20 cellular contexts compared by ENCODE assay signal in the genomic region with DNA sequence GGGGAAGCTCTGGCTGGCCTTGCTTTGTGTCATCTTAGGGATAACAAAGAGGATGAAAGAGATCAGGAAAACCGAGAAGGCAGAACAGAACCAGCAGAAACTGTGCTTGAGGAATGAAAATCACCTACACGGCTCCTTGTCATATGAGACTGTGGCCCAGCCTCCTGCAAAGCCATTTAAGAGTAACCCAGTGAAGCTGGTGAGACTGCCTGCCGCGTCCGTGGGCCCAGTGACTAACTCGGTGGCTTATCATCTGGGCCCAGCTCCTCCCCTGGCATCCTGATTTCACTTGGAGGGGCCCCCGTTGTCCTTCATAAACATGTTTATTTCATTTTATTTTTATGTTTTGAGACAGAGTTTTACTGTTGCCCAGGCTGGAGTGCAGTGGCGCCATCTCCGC. TPM values are rescaled to one million over a fixed set of nuclear protein-coding genes. Genes with fewer than 3 reads are reported as not detected.
A peak's percentile ranks its signal among the peaks of the same experiment; 100 is the strongest.
DNase-seq lines count a peak whose midpoint lies in the region; ATAC-seq and TF ChIP-seq lines count a peak whose summit lies in the region.
"Had no signal": no experiment of that assay in that cellular context is flagged by ENCODE, and none has a peak within 500 bp of the region (broad histone marks: within the 10 kb centered on the region; RNA-seq: fewer than 3 reads in every experiment).

No MANE protein-coding gene starts in this region.

- H3K36me3 Mint-ChIP-seq in MCF 10A (ENCODE audit: insufficient read depth, unreplicated experiment) (peaks cover 67% of the 10 kb centered on the region), nephron (ENCODE audit: low read depth) (peaks cover 11% of the 10 kb centered on the region), T-cell (no peaks in the 10 kb centered on the region)
- H3K36me3 Mint-ChIP-seq: activated naive CD4-positive, alpha-beta T cell treated with anti-CD3 and anti-CD28 coated beads, Interleukin-2, amount 50 U/mL, for 24 hours; naive thymus-derived CD4-positive, alpha-beta T cell; stimulated activated naive B cell treated with anti-CD40 and anti-IgM and Interleukin-4, amounts not matched to agents 10 μg/mL and 1 μg/mL and 100 μg/mL, for 72 hours had no signal

- H3K27ac Mint-ChIP-seq in MCF 10A (ENCODE audit: low read depth, unreplicated experiment) (peak overlapping the region; percentile 86), nephron (peak overlapping the region; percentile 80 to 97 (median 94)), T-cell (no peak overlapping the region)
- H3K27ac Mint-ChIP-seq: activated naive CD4-positive, alpha-beta T cell treated with anti-CD3 and anti-CD28 coated beads, Interleukin-2, amount 50 U/mL, for 24 hours; naive thymus-derived CD4-positive, alpha-beta T cell; stimulated activated naive B cell treated with anti-CD40 and anti-IgM and Interleukin-4, amounts not matched to agents 10 μg/mL and 1 μg/mL and 100 μg/mL, for 72 hours; T-helper 2 cell treated with Interferon-gamma antibody and Interleukin-4, amounts not matched to agents 5 μg/mL and 100 μg/mL, for 36 hours had no signal

- H3K27ac ChIP-seq in RWPE1 (peak overlapping the region; percentile 99), stomach smooth muscle (ENCODE audit: low read length) (peak overlapping the region; percentile 49)

- peaks cover 61% of the 10 kb centered on the region for H3K4me1 Mint-ChIP-seq in MCF 10A (ENCODE audit: insufficient read depth, unreplicated experiment)
- H3K4me1 Mint-ChIP-seq in nephron = peaks cover 74% of the 10 kb centered on the region
- H3K4me1 Mint-ChIP-seq in T-cell = peaks cover 18 to 41% (median 27%) of the 10 kb centered on the region in 3 donors
- H3K4me1 Mint-ChIP-seq: stimulated activated naive B cell treated with anti-CD40 and anti-IgM and Interleukin-4, amounts not matched to agents 10 μg/mL and 1 μg/mL and 100 μg/mL, for 72 hours had no signal

- H3K9me3 ChIP-seq in stomach smooth muscle (ENCODE audit: control insufficient read depth in 2 of 2, low read length in 2 of 2) = no peaks in the 10 kb centered on the region

- no peak for TF ChIP-seq CTCF in RWPE1 (conservative IDR thresholded peaks at IDR 0.05; ENCODE audit: low read depth)
- no peak for TF ChIP-seq CTCF in MCF 10A (IDR thresholded peaks at IDR 0.05; ENCODE audit: unreplicated experiment)
- TF ChIP-seq CTCF in nephron (IDR thresholded peaks at IDR 0.05; ENCODE audit: unreplicated experiment in 3 of 3) = no peak

- DNase-seq in RWPE1 (ENCODE audit: low spot score) = no peak
- DNase-seq in MCF 10A (ENCODE audit: unreplicated experiment) = no peak
- DNase-seq in T-cell = no peak
- DNase-seq in Ammon's horn (ENCODE audit: low spot score) = no peak
- no peak for DNase-seq in activated gamma-delta T cell treated with Interleukin-2 at 50 U/mL for 16 hours
- DNase-seq in activated effector memory CD4-positive, alpha-beta T cell treated with anti-CD3 and anti-CD28 coated beads, Interleukin-2, amount 50 U/mL, for 16 hours = no peak
- DNase-seq: activated CD4-positive, CD25-positive, alpha-beta regulatory T cell treated with anti-CD3 and anti-CD28 coated beads, Interleukin-2, amount 50 U/mL, for 72 hours; COR-L47; GOT3; naive thymus-derived CD4-positive, alpha-beta T cell; NCI-H1105 treated with DMSO at 0.1 percent for 48 hours; NCI-H2171 treated with DMSO at 0.1 percent for 48 hours; stimulated activated naive B cell treated with anti-CD40 and anti-IgM and Interleukin-4, amounts not matched to agents 10 μg/mL and 1 μg/mL and 100 μg/mL, for 72 hours had no signal

- H3K4me3 Mint-ChIP-seq in MCF 10A (ENCODE audit: unreplicated experiment) = peak overlapping the region; percentile 40
- peak overlapping the region in 1 of 3 experiments; percentile 14 for H3K4me3 Mint-ChIP-seq in nephron
- H3K4me3 Mint-ChIP-seq in T-cell = no peak overlapping the region
- H3K4me3 Mint-ChIP-seq: activated naive CD4-positive, alpha-beta T cell treated with anti-CD3 and anti-CD28 coated beads, Interleukin-2, amount 50 U/mL, for 24 hours; naive thymus-derived CD4-positive, alpha-beta T cell; stimulated activated naive B cell treated with anti-CD40 and anti-IgM and Interleukin-4, amounts not matched to agents 10 μg/mL and 1 μg/mL and 100 μg/mL, for 72 hours had no signal

- H3K36me3 ChIP-seq in stomach smooth muscle (ENCODE audit: control insufficient read depth in 2 of 2, insufficient read depth in 2 of 2, low read length in 2 of 2) = peaks cover 5 to 6% of the 10 kb centered on the region in 2 donors

- no peaks in the 10 kb centered on the region for H3K27me3 ChIP-seq in stomach smooth muscle (ENCODE audit: control insufficient read depth in 1 of 2, insufficient read depth in 2 of 2, low read length in 2 of 2)

- CTCF ChIA-PET in RWPE1 (lab: Yijun Ruan, JAX) = interaction anchor here (0.9 to 2.4 kb wide), 2 partner anchors 23 to 29 kb away, joined by 3 to 6 read pairs; no protein-coding TSS in a partner anchor
- CTCF ChIA-PET in MCF 10A (lab: Yijun Ruan, JAX) = interaction anchor here (0.6 to 5.2 kb wide), 9 partner anchors 7 to 225 kb away, joined by 3 to 34 read pairs (median 4); no protein-coding TSS in a partner anchor
- CTCF ChIA-PET in T-cell (lab: Charles Lee) = interaction anchor here in 1 of 2 donors (1.0 kb wide), 1 partner anchor 74 kb away, joined by 3 read pairs; no protein-coding TSS in a partner anchor

- H3K27me3 Mint-ChIP-seq in MCF 10A (ENCODE audit: insufficient read depth, unreplicated experiment) (no peaks in the 10 kb centered on the region), nephron (ENCODE audit: low read depth) (peaks cover 9% of the 10 kb centered on the region), T-cell (peaks cover 3 to 8% of the 10 kb centered on the region in 2 donors)

- no peak overlapping the region for H3K4me3 ChIP-seq in stomach smooth muscle (ENCODE audit: low read length in 2 of 2)

- ATAC-seq in T-cell (replicated peaks in 1 of 4) = no peak
- ATAC-seq: stimulated activated naive B cell treated with anti-CD40 and anti-IgM and Interleukin-4, amounts not matched to agents 10 μg/mL and 1 μg/mL and 100 μg/mL, for 72 hours had no signal

- intact Hi-C loops in MCF 10A (cut with micrococcal nuclease) = no loop called here

- POLR2A ChIA-PET in RWPE1 (lab: Yijun Ruan, JAX; ENCODE audit: low non-redundant PET) = interaction anchor here (0.9 kb wide), 1 partner anchor 25 kb away, joined by 5 read pairs; no protein-coding TSS in a partner anchor
- POLR2A ChIA-PET in MCF 10A (lab: Yijun Ruan, JAX) = interaction anchor here (0.5 to 15.0 kb wide), 19 partner anchors 8 to 662 kb away, joined by 3 to 291 read pairs (median 5); partner anchors contain the start of genes BUB3, HTRA1 and PLEKHA1
- POLR2A ChIA-PET in T-cell (lab: Charles Lee) = no interaction called here

- H3K9ac ChIP-seq in stomach smooth muscle (ENCODE audit: low read length in 2 of 2) = peak overlapping the region; percentile 1 to 51

- H3K9me3 Mint-ChIP-seq in MCF 10A (ENCODE audit: unreplicated experiment) (no peaks in the 10 kb centered on the region), nephron (no peaks in the 10 kb centered on the region), T-cell (no peaks in the 10 kb centered on the region)
- H3K9me3 Mint-ChIP-seq: activated naive CD4-positive, alpha-beta T cell treated with anti-CD3 and anti-CD28 coated beads, Interleukin-2, amount 50 U/mL, for 24 hours; naive thymus-derived CD4-positive, alpha-beta T cell; stimulated activated naive B cell treated with anti-CD40 and anti-IgM and Interleukin-4, amounts not matched to agents 10 μg/mL and 1 μg/mL and 100 μg/mL, for 72 hours; T-helper 2 cell treated with Interferon-gamma antibody and Interleukin-4, amounts not matched to agents 5 μg/mL and 100 μg/mL, for 36 hours had no signal

- peaks cover 64% of the 10 kb centered on the region for H3K4me1 ChIP-seq in stomach smooth muscle (ENCODE audit: control insufficient read depth, insufficient read depth, low read length)

- no TSS peak for BruUV-seq in MCF 10A (replicated peaks; lab: Mats Ljungman, UMichigan)

RNA-seq across cellular contexts. Expression of gene HTRA1, which starts 30.7 kb away (rescaled TPM):
- 157 and 175 TPM in 2 replicates for total RNA-seq in MCF 10A (2022)
- total RNA-seq in T-cell = under 1 TPM in 3 of 5 donors, not detected in 2; 0.51 to 0.56 (median 0.55) TPM

RNA-seq across cellular contexts. Expression of gene ARMS2, which starts 37.6 kb away (rescaled TPM):
- total RNA-seq in MCF 10A (2022) (not detected in 2 replicates), T-cell (not detected)
- total RNA-seq: lung microvascular endothelial cell; naive thymus-derived CD4-positive, alpha-beta T cell; posterior vena cava; urinary bladder had no signal

Comparison
In these comparisons a context has a peak if more than half of its experiments do, and no peak if none do; other contexts are left out.
1. H3K27ac Mint-ChIP-seq: peak in MCF 10A (single experiment) and nephron (3 of 3); none in T-cell (0 of 2).
2. RNA of gene HTRA1, which starts 30.7 kb away (total RNA-seq): 157 to 175 TPM in MCF 10A; 0.51 to 0.56 TPM in T-cell; every median in the first group is over 100 times any median in the second.
3. POLR2A ChIA-PET loops: an anchor here in RWPE1 (0.9 kb wide) and MCF 10A (0.5 to 15.0 kb wide); none called in T-cell.